13 cellular contexts compared by ENCODE assay signal in genomic region chr14:97381309-97381708, GRCh38.
"Had no signal": no experiment of that assay in that cellular context is flagged by ENCODE, and none has a peak within 500 bp of the region (broad histone marks: within the 10 kb centered on the region; RNA-seq: fewer than 3 reads in every experiment).

No MANE protein-coding gene starts in this region.

- H3K36me3 ChIP-seq: adrenal gland, left lung, SJCRH30, tibial nerve, vagina had no signal

- H3K27ac Mint-ChIP-seq: naive B cell; stimulated activated naive B cell treated with anti-CD40 and anti-IgM and Interleukin-4, amounts not matched to agents 10 μg/mL and 1 μg/mL and 100 μg/mL, for 72 hours had no signal

- H3K4me3 ChIP-seq: adrenal gland, left lung, SJCRH30, tibial nerve, vagina had no signal

- H3K27ac ChIP-seq: adrenal gland, left lung, SJCRH30, tibial nerve, vagina had no signal

- H3K4me3 Mint-ChIP-seq: naive B cell; stimulated activated naive B cell treated with anti-CD40 and anti-IgM and Interleukin-4, amounts not matched to agents 10 μg/mL and 1 μg/mL and 100 μg/mL, for 72 hours had no signal

- DNase-seq: foreskin fibroblast; hippocampal formation; kidney; left lung; mammary epithelial cell; naive B cell; posterior cingulate gyrus; SJCRH30; stimulated activated naive B cell treated with anti-CD40 and anti-IgM and Interleukin-4, amounts not matched to agents 10 μg/mL and 1 μg/mL and 100 μg/mL, for 72 hours; substantia nigra had no signal

- H3K27me3 ChIP-seq: adrenal gland, SJCRH30, tibial nerve, vagina had no signal

- H3K36me3 Mint-ChIP-seq: naive B cell; stimulated activated naive B cell treated with anti-CD40 and anti-IgM and Interleukin-4, amounts not matched to agents 10 μg/mL and 1 μg/mL and 100 μg/mL, for 72 hours had no signal

- H3K9me3 ChIP-seq: adrenal gland, left lung, SJCRH30, vagina had no signal

- H3K4me1 ChIP-seq: adrenal gland, left lung, SJCRH30, tibial nerve, vagina had no signal

- H3K9me3 Mint-ChIP-seq: naive B cell; stimulated activated naive B cell treated with anti-CD40 and anti-IgM and Interleukin-4, amounts not matched to agents 10 μg/mL and 1 μg/mL and 100 μg/mL, for 72 hours had no signal

- H3K4me1 Mint-ChIP-seq: stimulated activated naive B cell treated with anti-CD40 and anti-IgM and Interleukin-4, amounts not matched to agents 10 μg/mL and 1 μg/mL and 100 μg/mL, for 72 hours had no signal

- ATAC-seq: left lung had no signal
